In genomic region chr6:17116090-17116387, GRCh38 we compare ENCODE assay signal across 2 cellular contexts.
TF ChIP-seq lines count a peak whose summit lies in the region.

No MANE protein-coding gene starts in this region.

TF ChIP-seq in A549, 52 proteins besides CTCF, POLR2A, EP300 and RAD21:
- no peak for TF ChIP-seq ESRRA (IDR thresholded peaks at IDR 0.05; ENCODE audit: borderline replicate concordance, low read length)
- no peak for TF ChIP-seq FOSL2 (IDR thresholded peaks at IDR 0.05)
- TF ChIP-seq FOSL2 (CRISPR knock-in tag; IDR thresholded peaks at IDR 0.05): no peak
- no peak for TF ChIP-seq RARB (CRISPR knock-in tag; IDR thresholded peaks at IDR 0.05)
- no peak for TF ChIP-seq JUN (IDR thresholded peaks at IDR 0.05)
- no peak for TF ChIP-seq ZNF302 (CRISPR knock-in tag; IDR thresholded peaks at IDR 0.05)
- no peak for TF ChIP-seq HOXA7 (CRISPR knock-in tag; IDR thresholded peaks at IDR 0.05)
- no peak for TF ChIP-seq HMGXB4 (CRISPR knock-in tag; IDR thresholded peaks at IDR 0.05; ENCODE audit: borderline replicate concordance)
- no peak for TF ChIP-seq TFCP2L1 (CRISPR knock-in tag; IDR thresholded peaks at IDR 0.05)
- TF ChIP-seq MAX (IDR thresholded peaks at IDR 0.05): no peak
- TF ChIP-seq NPAS2 (CRISPR knock-in tag; IDR thresholded peaks at IDR 0.05; ENCODE audit: borderline replicate concordance): no peak
- no peak for TF ChIP-seq MYC (IDR thresholded peaks at IDR 0.05; ENCODE audit: borderline replicate concordance, low read length)
- TF ChIP-seq ELK1 (IDR thresholded peaks at IDR 0.05; ENCODE audit: low read depth, low read length): no peak
- TF ChIP-seq KDM5A (IDR thresholded peaks at IDR 0.05): no peak
- TF ChIP-seq SMC3 (IDR thresholded peaks at IDR 0.05): no peak

TF ChIP-seq in IMR-90, 13 proteins besides CTCF, POLR2A, EP300 and RAD21:
- TF ChIP-seq CEBPB (IDR thresholded peaks at IDR 0.05; ENCODE audit: low read depth, low read length): no peak
- TF ChIP-seq RCOR1 (IDR thresholded peaks at IDR 0.05; ENCODE audit: insufficient replicate concordance, low read length): no peak
